In the genomic region with DNA sequence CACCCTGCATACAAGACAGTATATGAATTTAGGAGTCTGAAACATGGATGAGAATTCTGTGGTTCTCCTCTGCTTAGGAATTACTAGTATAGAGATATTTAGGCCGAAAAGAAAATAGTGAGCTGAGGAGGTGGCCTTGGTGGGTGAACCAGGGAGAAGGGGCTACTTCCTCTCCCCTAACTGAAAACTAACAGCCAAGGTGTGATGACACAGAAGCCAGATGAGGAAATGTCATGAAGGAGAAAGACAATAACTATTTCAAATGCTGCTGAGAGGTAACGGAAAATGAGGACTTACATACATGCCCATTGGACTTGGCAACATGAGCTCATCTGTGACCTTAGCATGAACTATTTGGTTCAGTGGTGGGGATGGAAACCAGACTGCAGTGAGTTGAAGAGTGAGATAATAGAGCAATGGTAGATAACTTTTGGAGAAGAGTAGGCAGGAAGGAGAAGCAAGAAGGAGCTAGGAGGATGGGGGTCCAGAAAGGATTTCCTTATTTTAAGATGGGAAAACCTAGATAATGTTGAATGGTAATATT, we compare ENCODE assay signal across 1 cellular context.
TF ChIP-seq lines count a peak whose summit lies in the region.

No MANE protein-coding gene starts in this region.

TF ChIP-seq in WTC11, 78 proteins besides CTCF, POLR2A, EP300 and RAD21 (continued from another document):
- no peak for TF ChIP-seq ARID4B (CRISPR knock-in tag; IDR thresholded peaks at IDR 0.05; ENCODE audit: borderline replicate concordance)
- TF ChIP-seq ZNF532 (CRISPR knock-in tag; IDR thresholded peaks at IDR 0.05; ENCODE audit: borderline replicate concordance): no peak
- no peak for TF ChIP-seq IRF2 (CRISPR knock-in tag; IDR thresholded peaks at IDR 0.05; ENCODE audit: borderline replicate concordance, low read depth)
- TF ChIP-seq ZNF317 (CRISPR knock-in tag; IDR thresholded peaks at IDR 0.05; ENCODE audit: borderline replicate concordance, low read depth): no peak
- TF ChIP-seq STAT6 (CRISPR knock-in tag; conservative IDR thresholded peaks at IDR 0.05; ENCODE audit: low read depth): no peak
- TF ChIP-seq NFE2L1 (CRISPR knock-in tag; IDR thresholded peaks at IDR 0.05): no peak
